ENCODE assay signal across 19 cellular contexts in the genomic region with DNA sequence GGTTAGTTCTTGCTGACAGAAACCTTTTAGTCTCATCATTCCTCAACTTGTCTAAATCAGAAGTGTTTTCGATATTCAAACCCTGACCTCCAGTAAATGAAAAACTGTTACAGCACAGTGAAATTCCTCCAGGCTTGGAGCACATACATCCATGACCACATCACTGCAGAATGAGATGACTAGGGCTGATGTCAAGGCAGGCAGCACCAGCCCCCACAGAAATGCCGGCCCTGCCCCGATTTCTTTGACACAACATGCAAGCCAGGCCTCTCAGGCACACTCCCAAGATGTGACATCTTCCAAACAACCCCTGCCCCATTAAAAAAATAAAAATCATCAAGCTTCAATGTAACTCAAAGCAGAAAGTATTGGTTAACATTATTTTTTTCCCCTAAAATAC.
A peak's percentile ranks its signal among the peaks of the same experiment; 100 is the strongest.
DNase-seq lines count a peak whose midpoint lies in the region; ATAC-seq, FAIRE-seq and TF ChIP-seq lines count a peak whose summit lies in the region.
"Had no signal": no experiment of that assay in that cellular context is flagged by ENCODE, and none has a peak within 500 bp of the region (broad histone marks: within the 10 kb centered on the region; RNA-seq: fewer than 3 reads in every experiment).

No MANE protein-coding gene starts in this region.

- no peak overlapping the region for H2BK120ac ChIP-seq in mesenchymal stem cell (ENCODE audit: low read depth, low read length)

- no peaks in the 10 kb centered on the region for H3K36me3 ChIP-seq in mesenchymal stem cell (ENCODE audit: control insufficient read depth in 1 of 2, insufficient read depth in 2 of 2, low read depth in 1 of 2, low read length in 2 of 2)
- H3K36me3 ChIP-seq: neural progenitor cell had no signal

- H3K4me3 ChIP-seq in mesenchymal stem cell (ENCODE audit: insufficient read depth in 1 of 2, low read depth in 1 of 2, low read length in 2 of 2) = peak overlapping the region in 1 of 2 experiments; percentile 59
- H3K4me3 ChIP-seq: neural progenitor cell had no signal

- WGBS in mesenchymal stem cell = 31% methylated on average over 3 of the region's 3 CpGs

- no peak overlapping the region for H2AFZ ChIP-seq in mesenchymal stem cell (ENCODE audit: low read depth, low read length)
- H2AFZ ChIP-seq: neural progenitor cell had no signal

- H2BK15ac ChIP-seq in mesenchymal stem cell (ENCODE audit: low read depth, poor library complexity, severe bottlenecking) = no peak overlapping the region

- no peaks in the 10 kb centered on the region for H3K9me3 ChIP-seq in mesenchymal stem cell (ENCODE audit: control insufficient read depth, low read length)

- H3K4me1 ChIP-seq in mesenchymal stem cell (ENCODE audit: control insufficient read depth, insufficient read depth, low read depth, low read length) = peaks cover 6% of the 10 kb centered on the region

- no peak overlapping the region for H4K8ac ChIP-seq in mesenchymal stem cell (ENCODE audit: low read length)

- no peak overlapping the region for H2AK5ac ChIP-seq in mesenchymal stem cell (ENCODE audit: low read length, severe bottlenecking)

- no peaks in the 10 kb centered on the region for H3K9me3 Mint-ChIP-seq in chondrocyte (ENCODE audit: low read depth)
- H3K9me3 Mint-ChIP-seq in stimulated activated effector memory CD8-positive, alpha-beta T cell treated with anti-CD3 and anti-CD28 coated beads, Interleukin-12 subunit alpha, Interleukin-12 subunit beta, amount 100 ng/mL, for 72 hours = no peaks in the 10 kb centered on the region
- H3K9me3 Mint-ChIP-seq: activated naive CD4-positive, alpha-beta T cell treated with anti-CD3 and anti-CD28 coated beads, Interleukin-2, amount 10 ng/mL, durations not matched to agents 7 days and 5 days; neural progenitor cell had no signal

- no peak overlapping the region for H3K4me2 ChIP-seq in mesenchymal stem cell (ENCODE audit: low read length, poor library complexity, severe bottlenecking)
- H3K4me2 ChIP-seq: neural progenitor cell had no signal

- H3K23ac ChIP-seq in mesenchymal stem cell (ENCODE audit: low read length in 2 of 2) = no peak overlapping the region

- peak overlapping the region; percentile 83 for H3K9ac ChIP-seq in mesenchymal stem cell (ENCODE audit: low read length)
- H3K9ac ChIP-seq: neural progenitor cell had no signal

- TF ChIP-seq CTCF in chondrocyte (IDR thresholded peaks at IDR 0.05) (no peak), D721Med (IDR thresholded peaks at IDR 0.05; ENCODE audit: insufficient read depth, missing control alignments) (no peak)

- peaks cover 4% of the 10 kb centered on the region for H3K27me3 Mint-ChIP-seq in chondrocyte (ENCODE audit: low read depth)
- H3K27me3 Mint-ChIP-seq: activated naive CD4-positive, alpha-beta T cell treated with anti-CD3 and anti-CD28 coated beads, Interleukin-2, amount 10 ng/mL, durations not matched to agents 7 days and 5 days had no signal

- no peak overlapping the region for H2BK5ac ChIP-seq in mesenchymal stem cell (ENCODE audit: low read depth, low read length, poor library complexity, severe bottlenecking)

- no peak overlapping the region for H3K4me3 Mint-ChIP-seq in chondrocyte (ENCODE audit: unreplicated experiment)
- no peak overlapping the region for H3K4me3 Mint-ChIP-seq in stimulated activated effector memory CD8-positive, alpha-beta T cell treated with anti-CD3 and anti-CD28 coated beads, Interleukin-12 subunit alpha, Interleukin-12 subunit beta, amount 100 ng/mL, for 72 hours
- H3K4me3 Mint-ChIP-seq: activated naive CD4-positive, alpha-beta T cell treated with anti-CD3 and anti-CD28 coated beads, Interleukin-2, amount 10 ng/mL, durations not matched to agents 7 days and 5 days; neural progenitor cell had no signal

- H3K27me3 ChIP-seq in mesenchymal stem cell (ENCODE audit: control insufficient read depth in 1 of 2, insufficient read depth in 1 of 2, low read length in 2 of 2) = peaks cover 0 to 4% of the 10 kb centered on the region in 2 experiments

- no peak for ATAC-seq in stimulated activated effector memory CD8-positive, alpha-beta T cell treated with anti-CD3 and anti-CD28 coated beads, Interleukin-12 subunit alpha, Interleukin-12 subunit beta, amount 100 ng/mL, for 72 hours
- ATAC-seq in HG02588 (IDR thresholded peaks at IDR 0.05; ENCODE audit: unreplicated experiment) = no peak

- no peaks in the 10 kb centered on the region for H3K36me3 Mint-ChIP-seq in chondrocyte (ENCODE audit: low read depth)
- no peaks in the 10 kb centered on the region for H3K36me3 Mint-ChIP-seq in stimulated activated effector memory CD8-positive, alpha-beta T cell treated with anti-CD3 and anti-CD28 coated beads, Interleukin-12 subunit alpha, Interleukin-12 subunit beta, amount 100 ng/mL, for 72 hours
- H3K36me3 Mint-ChIP-seq: activated naive CD4-positive, alpha-beta T cell treated with anti-CD3 and anti-CD28 coated beads, Interleukin-2, amount 10 ng/mL, durations not matched to agents 7 days and 5 days; neural progenitor cell had no signal

- H3K18ac ChIP-seq in mesenchymal stem cell (ENCODE audit: low read depth in 1 of 2, low read length in 2 of 2) = no peak overlapping the region

- H2BK12ac ChIP-seq in mesenchymal stem cell (ENCODE audit: low read length in 2 of 2) = peak overlapping the region in 1 of 2 experiments; percentile 25

- DNase-seq in AG08395 (ENCODE audit: low spot score) (peak; percentile 79), HT1080 (ENCODE audit: low read depth) (peak; percentile 31), chondrocyte (ENCODE audit: low spot score) (no peak), mesenchymal stem cell (peak; percentile 88), KBM-7 (no peak), D721Med (ENCODE audit: insufficient read length, low spot score) (no peak)
- DNase-seq in stimulated activated effector memory CD8-positive, alpha-beta T cell treated with anti-CD3 and anti-CD28 coated beads, Interleukin-12 subunit alpha, Interleukin-12 subunit beta, amount 100 ng/mL, for 72 hours (ENCODE audit: low spot score in 2 of 2) = no peak
- DNase-seq: activated naive CD4-positive, alpha-beta T cell treated with anti-CD3 and anti-CD28 coated beads, Interleukin-2, amount 10 ng/mL, durations not matched to agents 7 days and 5 days; AML-193; cortex of kidney; DMS53; foreskin melanocyte; GOT3; kidney; NCI-H1417 treated with DMSO at 0.1 percent for 48 hours; NCI-H510A had no signal

- H3K14ac ChIP-seq in mesenchymal stem cell (ENCODE audit: low read length in 2 of 2) = no peak overlapping the region

- H3K27ac Mint-ChIP-seq in chondrocyte (ENCODE audit: unreplicated experiment) = peak overlapping the region; percentile 85
- H3K27ac Mint-ChIP-seq in stimulated activated effector memory CD8-positive, alpha-beta T cell treated with anti-CD3 and anti-CD28 coated beads, Interleukin-12 subunit alpha, Interleukin-12 subunit beta, amount 100 ng/mL, for 72 hours = no peak overlapping the region
- H3K27ac Mint-ChIP-seq: activated naive CD4-positive, alpha-beta T cell treated with anti-CD3 and anti-CD28 coated beads, Interleukin-2, amount 10 ng/mL, durations not matched to agents 7 days and 5 days; neural progenitor cell had no signal

- H3K4ac ChIP-seq in mesenchymal stem cell (ENCODE audit: low read depth in 1 of 2, low read length in 2 of 2) = no peak overlapping the region

- H3K4me1 Mint-ChIP-seq in chondrocyte (ENCODE audit: low read depth) = peaks cover 20% of the 10 kb centered on the region
- H3K4me1 Mint-ChIP-seq in stimulated activated effector memory CD8-positive, alpha-beta T cell treated with anti-CD3 and anti-CD28 coated beads, Interleukin-12 subunit alpha, Interleukin-12 subunit beta, amount 100 ng/mL, for 72 hours = no peaks in the 10 kb centered on the region
- H3K4me1 Mint-ChIP-seq: activated naive CD4-positive, alpha-beta T cell treated with anti-CD3 and anti-CD28 coated beads, Interleukin-2, amount 10 ng/mL, durations not matched to agents 7 days and 5 days had no signal

- no peak overlapping the region for H4K91ac ChIP-seq in mesenchymal stem cell (ENCODE audit: low read length)

- in situ Hi-C loops in KBM-7 (cut with MboI; ENCODE audit: low pct_unique_long_range_greater_than_20kb, low sequenced_read_pairs) = no loop called here

- H3K79me1 ChIP-seq in mesenchymal stem cell (replicated peaks; ENCODE audit: low read length, poor library complexity, severe bottlenecking) = no peaks in the 10 kb centered on the region

- no peak for FAIRE-seq in D721Med (lab: Jason Lieb, UNC)
- FAIRE-seq: kidney, TTC549 had no signal

- peak overlapping the region; percentile 41 for H3K27ac ChIP-seq in mesenchymal stem cell (ENCODE audit: low read length, poor library complexity, severe bottlenecking)
- H3K27ac ChIP-seq: neural progenitor cell had no signal

Comparison
In these comparisons a context has a peak if more than half of its experiments do, and no peak if none do; other contexts are left out.
1. DNase-seq: peak in AG08395 (single experiment), HT1080 (single experiment) and mesenchymal stem cell (single experiment); none in chondrocyte (single experiment), KBM-7 (single experiment), D721Med (single experiment) and stimulated activated effector memory CD8-positive, alpha-beta T cell treated with anti-CD3 and anti-CD28 coated beads, Interleukin-12 subunit alpha, Interleukin-12 subunit beta, amount 100 ng/mL, for 72 hours (0 of 2).